Comparison of ENCODE assay signal across 17 cellular contexts in the genomic region with DNA sequence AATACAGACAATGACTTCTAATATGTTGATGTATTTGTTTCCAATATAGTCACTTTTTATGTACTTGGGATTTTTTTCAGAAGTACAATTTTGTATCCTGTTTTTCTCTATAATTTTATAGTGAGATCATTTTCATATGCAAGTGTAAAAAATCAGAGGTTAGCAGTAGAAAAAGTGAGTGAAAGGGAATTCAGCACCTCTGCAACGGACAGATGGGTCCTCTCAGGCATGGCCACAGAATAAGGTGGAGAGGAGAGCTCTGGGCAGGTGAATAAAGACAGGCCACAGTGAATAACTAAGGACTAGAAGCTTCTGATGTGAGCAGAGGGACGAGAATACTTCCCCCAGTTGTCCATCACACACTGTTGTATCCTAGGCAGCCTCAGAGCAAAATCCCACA.
DNase-seq lines count a peak whose midpoint lies in the region; ATAC-seq and TF ChIP-seq lines count a peak whose summit lies in the region.
"Had no signal": no experiment of that assay in that cellular context is flagged by ENCODE, and none has a peak within 500 bp of the region (broad histone marks: within the 10 kb centered on the region; RNA-seq: fewer than 3 reads in every experiment).

No MANE protein-coding gene starts in this region.

- H3K9me3 ChIP-seq in PC-3 (ENCODE audit: low read length) (no peaks in the 10 kb centered on the region), adrenal gland (replicated peaks in 1 of 3) (no peaks in the 10 kb centered on the region), mesenchymal stem cell (ENCODE audit: control insufficient read depth, low read length) (no peaks in the 10 kb centered on the region), tibial artery (no peaks in the 10 kb centered on the region)
- no peaks in the 10 kb centered on the region for H3K9me3 ChIP-seq in CD4-positive, alpha-beta T cell (ENCODE audit: control insufficient read depth, low read length)
- H3K9me3 ChIP-seq: BLaER1 treated with 17β-estradiol and CSF1 and Interleukin-3, amounts not matched to agents 10 nM and 100 nM had no signal

- TF ChIP-seq CTCF in PC-3 (conservative IDR thresholded peaks at IDR 0.05; ENCODE audit: low read depth, low read length), result no peak
- TF ChIP-seq CTCF in adrenal gland (IDR thresholded peaks at IDR 0.05), result no peak
- TF ChIP-seq CTCF in tibial artery (IDR thresholded peaks at IDR 0.05), result no peak
- no peak for TF ChIP-seq CTCF in CD4-positive, alpha-beta T cell (IDR thresholded peaks at IDR 0.05)

- peaks cover 22% of the 10 kb centered on the region for H3K27me3 Mint-ChIP-seq in CD4-positive, alpha-beta T cell
- no peaks in the 10 kb centered on the region for H3K27me3 Mint-ChIP-seq in activated T-helper 2 cell treated with anti-CD3 and anti-CD28 coated beads, Interferon-gamma antibody, Interleukin-2, Interleukin-4, amounts not matched to agents 10 μg/mL and 5 μg/mL and 100 μg/mL, durations not matched to agents 14 hours and 24 hours and 36 hours (ENCODE audit: low read depth)

- POLR2A ChIA-PET in PC-3 (lab: Charles Lee; ENCODE audit: unreplicated experiment), result no interaction called here
- POLR2A ChIA-PET in CD4-positive, alpha-beta T cell (lab: Charles Lee), result no interaction called here

- no peak for ATAC-seq in PC-3
- no peak for ATAC-seq in CD4-positive, alpha-beta T cell (ENCODE audit: poor library complexity)
- no peak for ATAC-seq in HG03175 (IDR thresholded peaks at IDR 0.05; ENCODE audit: unreplicated experiment)
- ATAC-seq: HCT116 had no signal

- H3K4me3 ChIP-seq in PC-3 (ENCODE audit: low read length) (no peak overlapping the region), adrenal gland (no peak overlapping the region), mesenchymal stem cell (ENCODE audit: insufficient read depth in 1 of 2, low read depth in 1 of 2, low read length in 2 of 2) (no peak overlapping the region), tibial artery (no peak overlapping the region)
- H3K4me3 ChIP-seq: BLaER1 treated with 17β-estradiol and CSF1 and Interleukin-3, amounts not matched to agents 10 nM and 100 nM had no signal

- H3K9ac ChIP-seq in PC-3 (ENCODE audit: low read length) (no peak overlapping the region), mesenchymal stem cell (ENCODE audit: low read length) (no peak overlapping the region)
- H3K9ac ChIP-seq: BLaER1 treated with 17β-estradiol and CSF1 and Interleukin-3, amounts not matched to agents 10 nM and 100 nM had no signal

- H3K4me2 ChIP-seq in PC-3 (ENCODE audit: low read length) (peak overlapping the region; percentile 44; the same call in 1 of the 2 replicates), mesenchymal stem cell (ENCODE audit: low read length, poor library complexity, severe bottlenecking) (no peak overlapping the region)
- H3K4me2 ChIP-seq: BLaER1 treated with 17β-estradiol and CSF1 and Interleukin-3, amounts not matched to agents 10 nM and 100 nM had no signal

- no peak overlapping the region for H3K18ac ChIP-seq in mesenchymal stem cell (ENCODE audit: low read depth in 1 of 2, low read length in 2 of 2)

- H3K27ac ChIP-seq in PC-3 (ENCODE audit: low read length) (no peak overlapping the region), adrenal gland (peak overlapping the region; percentile 38 to 88 (median 75)), mesenchymal stem cell (ENCODE audit: low read length, poor library complexity, severe bottlenecking) (peak overlapping the region; percentile 68), tibial artery (peak overlapping the region; percentile 76 to 82)
- H3K27ac ChIP-seq in CD4-positive, alpha-beta T cell (ENCODE audit: low read depth, low read length), result no peak overlapping the region
- H3K27ac ChIP-seq: BLaER1 treated with 17β-estradiol and CSF1 and Interleukin-3, amounts not matched to agents 10 nM and 100 nM had no signal

- no peak overlapping the region for H3K27ac Mint-ChIP-seq in CD4-positive, alpha-beta T cell
- no peak overlapping the region for H3K27ac Mint-ChIP-seq in activated T-helper 2 cell treated with anti-CD3 and anti-CD28 coated beads, Interferon-gamma antibody, Interleukin-2, Interleukin-4, amounts not matched to agents 10 μg/mL and 5 μg/mL and 100 μg/mL, durations not matched to agents 14 hours and 24 hours and 36 hours

- H2AK5ac ChIP-seq in mesenchymal stem cell (ENCODE audit: low read length, severe bottlenecking), result peak overlapping the region; percentile 51

- no peak overlapping the region for H4K8ac ChIP-seq in mesenchymal stem cell (ENCODE audit: low read length)

- BruUV-seq in PC-3 (replicated peaks; lab: Mats Ljungman, UMichigan), result no TSS peak

- H3K36me3 ChIP-seq in PC-3 (ENCODE audit: low read depth, low read length) (no peaks in the 10 kb centered on the region), adrenal gland (replicated peaks in 1 of 2) (no peaks in the 10 kb centered on the region), mesenchymal stem cell (ENCODE audit: control insufficient read depth in 1 of 2, insufficient read depth in 2 of 2, low read depth in 1 of 2, low read length in 2 of 2) (no peaks in the 10 kb centered on the region), tibial artery (no peaks in the 10 kb centered on the region)
- H3K36me3 ChIP-seq: BLaER1 treated with 17β-estradiol and CSF1 and Interleukin-3, amounts not matched to agents 10 nM and 100 nM had no signal

- H3K79me1 ChIP-seq in mesenchymal stem cell (replicated peaks; ENCODE audit: low read length, poor library complexity, severe bottlenecking), result no peaks in the 10 kb centered on the region

- H3K23ac ChIP-seq in mesenchymal stem cell (ENCODE audit: low read length in 2 of 2), result no peak overlapping the region

- no peaks in the 10 kb centered on the region for H3F3A ChIP-seq in PC-3 (ENCODE audit: low read length, unreplicated experiment)

- no peak overlapping the region for H2BK120ac ChIP-seq in mesenchymal stem cell (ENCODE audit: low read depth, low read length)

- CTCF ChIA-PET in PC-3 (lab: Charles Lee), result no interaction called here
- CTCF ChIA-PET in CD4-positive, alpha-beta T cell (lab: Charles Lee), result no interaction called here

- H3K79me2 ChIP-seq in PC-3 (ENCODE audit: low read length), result no peaks in the 10 kb centered on the region

- no peaks in the 10 kb centered on the region for H3K9me2 ChIP-seq in PC-3 (replicated peaks; ENCODE audit: low read length)

- no peak overlapping the region for H2BK15ac ChIP-seq in mesenchymal stem cell (ENCODE audit: low read depth, poor library complexity, severe bottlenecking)

- H2BK5ac ChIP-seq in mesenchymal stem cell (ENCODE audit: low read depth, low read length, poor library complexity, severe bottlenecking), result peak overlapping the region; percentile 35

- no peaks in the 10 kb centered on the region for H3K9me3 Mint-ChIP-seq in CD4-positive, alpha-beta T cell
- H3K9me3 Mint-ChIP-seq in activated T-helper 2 cell treated with anti-CD3 and anti-CD28 coated beads, Interferon-gamma antibody, Interleukin-2, Interleukin-4, amounts not matched to agents 10 μg/mL and 5 μg/mL and 100 μg/mL, durations not matched to agents 14 hours and 24 hours and 36 hours, result no peaks in the 10 kb centered on the region

- TF ChIP-seq POLR2A in adrenal gland (IDR thresholded peaks at IDR 0.05), result no peak

- H3K27me3 ChIP-seq in PC-3 (ENCODE audit: low read length), result no peaks in the 10 kb centered on the region
- no peaks in the 10 kb centered on the region for H3K27me3 ChIP-seq in adrenal gland
- H3K27me3 ChIP-seq in mesenchymal stem cell (ENCODE audit: control insufficient read depth in 1 of 2, insufficient read depth in 1 of 2, low read length in 2 of 2), result peaks cover 0 to 60% of the 10 kb centered on the region in 2 experiments
- no peaks in the 10 kb centered on the region for H3K27me3 ChIP-seq in tibial artery
- H3K27me3 ChIP-seq in CD4-positive, alpha-beta T cell (ENCODE audit: control insufficient read depth, insufficient read depth, low read length), result no peaks in the 10 kb centered on the region
- H3K27me3 ChIP-seq: BLaER1 treated with 17β-estradiol and CSF1 and Interleukin-3, amounts not matched to agents 10 nM and 100 nM had no signal

- no peaks in the 10 kb centered on the region for H4K20me1 ChIP-seq in PC-3 (ENCODE audit: low read length)
- H4K20me1 ChIP-seq: BLaER1 treated with 17β-estradiol and CSF1 and Interleukin-3, amounts not matched to agents 10 nM and 100 nM had no signal

- H2BK12ac ChIP-seq in mesenchymal stem cell (ENCODE audit: low read length in 2 of 2), result no peak overlapping the region

- no peak overlapping the region for H2AFZ ChIP-seq in PC-3 (ENCODE audit: low read length)
- H2AFZ ChIP-seq in mesenchymal stem cell (ENCODE audit: low read depth, low read length), result no peak overlapping the region

- 59 to 73% (median 68%) methylated on average over 2 of the region's 2 CpGs for WGBS in adrenal gland, 4 donors
- WGBS in mesenchymal stem cell, result 64% methylated on average over 2 of the region's 2 CpGs

- no peaks in the 10 kb centered on the region for H3K4me1 Mint-ChIP-seq in CD4-positive, alpha-beta T cell (ENCODE audit: low read depth)
- no peaks in the 10 kb centered on the region for H3K4me1 Mint-ChIP-seq in activated T-helper 2 cell treated with anti-CD3 and anti-CD28 coated beads, Interferon-gamma antibody, Interleukin-2, Interleukin-4, amounts not matched to agents 10 μg/mL and 5 μg/mL and 100 μg/mL, durations not matched to agents 14 hours and 24 hours and 36 hours (ENCODE audit: low read depth)

- no peak overlapping the region for H3K4me3 Mint-ChIP-seq in CD4-positive, alpha-beta T cell
- H3K4me3 Mint-ChIP-seq in activated T-helper 2 cell treated with anti-CD3 and anti-CD28 coated beads, Interferon-gamma antibody, Interleukin-2, Interleukin-4, amounts not matched to agents 10 μg/mL and 5 μg/mL and 100 μg/mL, durations not matched to agents 14 hours and 24 hours and 36 hours (ENCODE audit: low read depth), result no peak overlapping the region

- no peak overlapping the region for H3K4ac ChIP-seq in mesenchymal stem cell (ENCODE audit: low read depth in 1 of 2, low read length in 2 of 2)

- H3K4me1 ChIP-seq in PC-3 (ENCODE audit: insufficient read depth, low read length) (peaks cover 28% of the 10 kb centered on the region), adrenal gland (replicated peaks in 1 of 2) (peaks cover 33 to 39% of the 10 kb centered on the region in 2 donors), mesenchymal stem cell (ENCODE audit: control insufficient read depth, insufficient read depth, low read depth, low read length) (peaks cover 16% of the 10 kb centered on the region), tibial artery (peaks cover 0 to 61% (median 40%) of the 10 kb centered on the region in 4 donors)

- no peak overlapping the region for H4K91ac ChIP-seq in mesenchymal stem cell (ENCODE audit: low read length)

- H3K36me3 Mint-ChIP-seq in CD4-positive, alpha-beta T cell (ENCODE audit: low read depth), result no peaks in the 10 kb centered on the region
- H3K36me3 Mint-ChIP-seq in activated T-helper 2 cell treated with anti-CD3 and anti-CD28 coated beads, Interferon-gamma antibody, Interleukin-2, Interleukin-4, amounts not matched to agents 10 μg/mL and 5 μg/mL and 100 μg/mL, durations not matched to agents 14 hours and 24 hours and 36 hours (ENCODE audit: low read depth), result no peaks in the 10 kb centered on the region

- intact Hi-C loops in PC-3 (cut with micrococcal nuclease), result no loop called here
- intact Hi-C loops in adrenal gland (cut with DNase I), result no loop called here
- intact Hi-C loops in tibial artery (cut with DNase I; ENCODE audit: low total_unique reads), result no loop called here
- intact Hi-C loops in CD4-positive, alpha-beta T cell (cut with DNase I, micrococcal nuclease), result no loop called here
- intact Hi-C loops in activated T-helper 2 cell treated with anti-CD3 and anti-CD28 coated beads, Interferon-gamma antibody, Interleukin-2, Interleukin-4, amounts not matched to agents 10 μg/mL and 5 μg/mL and 100 μg/mL, durations not matched to agents 14 hours and 24 hours and 36 hours (cut with micrococcal nuclease), result no loop called here

- no peak overlapping the region for H3K14ac ChIP-seq in mesenchymal stem cell (ENCODE audit: low read length in 2 of 2)

- DNase-seq in PC-3, result no peak
- DNase-seq in adrenal gland, result no peak
- no peak for DNase-seq in mesenchymal stem cell
- DNase-seq in tibial artery, result no peak
- DNase-seq in CD4-positive, alpha-beta T cell, result no peak
- DNase-seq in activated T-helper 2 cell treated with anti-CD3 and anti-CD28 coated beads, Interferon-gamma antibody, Interleukin-2, Interleukin-4, amounts not matched to agents 10 μg/mL and 5 μg/mL and 100 μg/mL, durations not matched to agents 14 hours and 24 hours and 36 hours (ENCODE audit: low spot score), result no peak
- DNase-seq: COR-L47; KG1; NCI-H1092; NCI-H1694; NCI-H345; NCI-H526 treated with DMSO at 0.1 percent for 48 hours; NK-92 treated with Interleukin-12 subunit alpha and Interleukin-12 subunit beta, amount 100 ng/mL, for 24 hours; OCI-M1 had no signal

Comparison
In these comparisons a context has a peak if more than half of its experiments do, and no peak if none do; other contexts are left out.
1. H3K27ac ChIP-seq: peak in adrenal gland (5 of 5), mesenchymal stem cell (single experiment) and tibial artery (2 of 2); none in PC-3 (single experiment) and CD4-positive, alpha-beta T cell (single experiment).